Comparison of ENCODE assay signal across 20 cellular contexts in the genomic region with DNA sequence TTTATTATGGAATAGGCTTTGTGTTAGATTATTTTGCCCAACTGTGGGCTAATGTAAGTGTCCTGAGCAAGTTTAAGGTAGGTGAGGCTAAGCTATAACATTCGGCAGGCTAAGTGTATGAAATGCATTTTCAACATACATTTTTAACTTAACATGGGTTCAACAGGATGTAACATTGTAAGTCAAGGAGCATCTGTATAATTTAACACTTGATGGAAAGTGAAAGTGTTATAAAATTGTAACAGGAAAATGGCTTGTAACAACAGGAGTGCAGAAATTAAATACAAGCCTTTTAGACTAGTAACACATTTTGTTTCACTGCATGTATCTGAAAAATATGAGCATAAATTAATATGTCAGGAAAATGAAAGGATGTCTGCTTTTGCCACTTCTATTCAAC.
"Had no signal": no experiment of that assay in that cellular context is flagged by ENCODE, and none has a peak within 500 bp of the region (broad histone marks: within the 10 kb centered on the region; RNA-seq: fewer than 3 reads in every experiment).

No MANE protein-coding gene starts in this region.

- H3K27ac Mint-ChIP-seq: activated naive CD4-positive, alpha-beta T cell treated with anti-CD3 and anti-CD28 coated beads for 36 hours; activated T-cell treated with anti-CD3 and anti-CD28 coated beads, Interleukin-2, amount 50 U/mL, for 24 hours; stimulated activated naive CD8-positive, alpha-beta T cell treated with anti-CD3 and anti-CD28 coated beads, Interleukin-15, Interleukin-2, amounts not matched to agents 100 ng/mL and 50 ng/mL, for 24 hours had no signal

- FAIRE-seq: astrocyte, kidney, urothelium cell line had no signal

- DNase-seq: activated CD4-positive, alpha-beta T cell treated with anti-CD3 and anti-CD28 coated beads, Interleukin-2, amount 50 U/mL, for 48 hours; activated naive CD4-positive, alpha-beta T cell treated with anti-CD3 and anti-CD28 coated beads for 36 hours; activated T-cell treated with anti-CD3 and anti-CD28 coated beads, Interleukin-2, amount 50 U/mL, for 24 hours; adrenal gland; cerebellar nuclear complex; effector CD4-positive, alpha-beta T cell; gastrocnemius medialis; head of caudate nucleus; kidney; midbrain; ovary; psoas muscle; right cardiac atrium; stimulated activated CD4-positive, alpha-beta T cell treated with anti-CD3 and anti-CD28 coated beads, Interleukin-2, amount 100 ng/mL, for 24 hours had no signal

- H3K4me3 Mint-ChIP-seq: activated naive CD4-positive, alpha-beta T cell treated with anti-CD3 and anti-CD28 coated beads for 36 hours; activated T-cell treated with anti-CD3 and anti-CD28 coated beads, Interleukin-2, amount 50 U/mL, for 24 hours; stimulated activated naive CD8-positive, alpha-beta T cell treated with anti-CD3 and anti-CD28 coated beads, Interleukin-15, Interleukin-2, amounts not matched to agents 100 ng/mL and 50 ng/mL, for 24 hours had no signal

- H3K9me3 Mint-ChIP-seq: activated naive CD4-positive, alpha-beta T cell treated with anti-CD3 and anti-CD28 coated beads for 36 hours; activated T-cell treated with anti-CD3 and anti-CD28 coated beads, Interleukin-2, amount 50 U/mL, for 24 hours; stimulated activated naive CD8-positive, alpha-beta T cell treated with anti-CD3 and anti-CD28 coated beads, Interleukin-15, Interleukin-2, amounts not matched to agents 100 ng/mL and 50 ng/mL, for 24 hours had no signal

- H3K27me3 Mint-ChIP-seq: activated T-cell treated with anti-CD3 and anti-CD28 coated beads, Interleukin-2, amount 50 U/mL, for 24 hours; stimulated activated naive CD8-positive, alpha-beta T cell treated with anti-CD3 and anti-CD28 coated beads, Interleukin-15, Interleukin-2, amounts not matched to agents 100 ng/mL and 50 ng/mL, for 24 hours had no signal

- ATAC-seq: activated CD4-positive, CD25-positive, alpha-beta regulatory T cell treated with anti-CD3 and anti-CD28 coated beads, Interleukin-2, amount 50 U/mL, for 24 hours; esophagus mucosa; gastrocnemius medialis; left lobe of liver; psoas muscle; right cardiac atrium had no signal
